22 cellular contexts compared by ENCODE assay signal in genomic region chr17:78428025-78428575, GRCh38. TPM values are rescaled to one million over a fixed set of nuclear protein-coding genes. Genes with fewer than 3 reads are reported as not detected.
A peak's percentile ranks its signal among the peaks of the same experiment; 100 is the strongest.
DNase-seq lines count a peak whose midpoint lies in the region; ATAC-seq, FAIRE-seq and TF ChIP-seq lines count a peak whose summit lies in the region.
"Had no signal": no experiment of that assay in that cellular context is flagged by ENCODE, and none has a peak within 500 bp of the region (broad histone marks: within the 10 kb centered on the region; RNA-seq: fewer than 3 reads in every experiment).

No MANE protein-coding gene starts in this region.

- DNase-seq in activated T-cell treated with anti-CD3 and anti-CD28 coated beads, Interleukin-2, amount 50 U/mL, for 72 hours = no peak
- no peak for DNase-seq in activated T-cell treated with anti-CD3 and anti-CD28 coated beads, Interleukin-2, amount 50 U/mL, for 1 hour
- DNase-seq in Panc1 (ENCODE audit: low read depth, low spot score) (no peak), kidney (peak; percentile 68), osteocyte (ENCODE audit: extremely low spot score, unreplicated experiment) (no peak), brain microvascular endothelial cell (no peak)
- no peak for DNase-seq in activated CD4-positive, alpha-beta T cell treated with anti-CD3 and anti-CD28 coated beads, Interleukin-2, amount 10 ng/mL, durations not matched to agents 24 days and 14 days
- DNase-seq: 8988T; BE2C; Calu3; CD4-positive, alpha-beta memory T cell; Kasumi-1; NCI-H1105 treated with DMSO at 0.1 percent for 48 hours; NCI-H1694 treated with DMSO at 0.1 percent for 48 hours; NCI-H2107; NCI-H226; NCI-H524 treated with DMSO at 0.1 percent for 48 hours; Peyer's patch; SHP77 had no signal

- no peak overlapping the region for H3K4me3 Mint-ChIP-seq in activated T-cell treated with anti-CD3 and anti-CD28 coated beads, Interleukin-2, amount 50 U/mL, for 72 hours
- H3K4me3 Mint-ChIP-seq in osteocyte (ENCODE audit: unreplicated experiment) = no peak overlapping the region
- no peak overlapping the region for H3K4me3 Mint-ChIP-seq in activated CD4-positive, alpha-beta T cell treated with anti-CD3 and anti-CD28 coated beads, Interleukin-2, amount 10 ng/mL, durations not matched to agents 24 days and 14 days
- H3K4me3 Mint-ChIP-seq: CD4-positive, alpha-beta memory T cell; IgD-negative memory B cell had no signal

- no peaks in the 10 kb centered on the region for H3K9me3 ChIP-seq in Panc1 (ENCODE audit: control insufficient read depth, insufficient read depth, low read depth, low read length)
- no peaks in the 10 kb centered on the region for H3K9me3 ChIP-seq in kidney (ENCODE audit: control insufficient read depth in 1 of 2, low read length in 2 of 2)
- H3K9me3 ChIP-seq: BE2C, Peyer's patch had no signal

- intact Hi-C loops in Panc1 (cut with micrococcal nuclease; ENCODE audit: unreplicated experiment) = loop anchor here (10.0 kb wide), 1 partner anchor 133 kb away; no protein-coding TSS in a partner anchor
- intact Hi-C loops in kidney (cut with DNase I) = no loop called here
- intact Hi-C loops in activated CD4-positive, alpha-beta T cell treated with anti-CD3 and anti-CD28 coated beads, Interleukin-2, amount 10 ng/mL, durations not matched to agents 24 days and 14 days (cut with micrococcal nuclease) = no loop called here

- in situ Hi-C loops in Panc1 (cut with HindIII; ENCODE audit: low pct_unique_long_range_greater_than_20kb, low sequenced_read_pairs) (no loop called here), brain microvascular endothelial cell (cut with HindIII; ENCODE audit: low pct_ligation_motif_present, low sequenced_read_pairs) (no loop called here)

- TSS peak; percentile 52 for BruUV-seq in Panc1 (replicated peaks; lab: Mats Ljungman, UMichigan)

- H3K36me3 Mint-ChIP-seq in activated T-cell treated with anti-CD3 and anti-CD28 coated beads, Interleukin-2, amount 50 U/mL, for 72 hours (ENCODE audit: insufficient read depth in 2 of 2) = peaks cover 7 to 23% of the 10 kb centered on the region in 2 donors
- H3K36me3 Mint-ChIP-seq in osteocyte (ENCODE audit: unreplicated experiment) = peaks cover 14% of the 10 kb centered on the region
- peaks cover 39% of the 10 kb centered on the region for H3K36me3 Mint-ChIP-seq in activated CD4-positive, alpha-beta T cell treated with anti-CD3 and anti-CD28 coated beads, Interleukin-2, amount 10 ng/mL, durations not matched to agents 24 days and 14 days (ENCODE audit: low read depth)

- H3K27me3 Mint-ChIP-seq in activated T-cell treated with anti-CD3 and anti-CD28 coated beads, Interleukin-2, amount 50 U/mL, for 72 hours (ENCODE audit: low read depth) = no peaks in the 10 kb centered on the region
- no peaks in the 10 kb centered on the region for H3K27me3 Mint-ChIP-seq in osteocyte (ENCODE audit: unreplicated experiment)
- no peaks in the 10 kb centered on the region for H3K27me3 Mint-ChIP-seq in activated CD4-positive, alpha-beta T cell treated with anti-CD3 and anti-CD28 coated beads, Interleukin-2, amount 10 ng/mL, durations not matched to agents 24 days and 14 days
- H3K27me3 Mint-ChIP-seq: CD4-positive, alpha-beta memory T cell; IgD-negative memory B cell had no signal

- H3K4me3 ChIP-seq in Panc1 (ENCODE audit: low read depth in 2 of 2, low read length in 2 of 2) = no peak overlapping the region
- H3K4me3 ChIP-seq in kidney (ENCODE audit: low read length in 2 of 2) = no peak overlapping the region
- H3K4me3 ChIP-seq in brain microvascular endothelial cell (ENCODE audit: low read depth, low read length) = no peak overlapping the region
- H3K4me3 ChIP-seq: Peyer's patch had no signal

- H3K27me3 ChIP-seq in Panc1 (ENCODE audit: control insufficient read depth, insufficient read depth, low read length) (no peaks in the 10 kb centered on the region), brain microvascular endothelial cell (replicated peaks) (no peaks in the 10 kb centered on the region)
- H3K27me3 ChIP-seq: BE2C, Peyer's patch had no signal

- no peak for FAIRE-seq in kidney (lab: Jason Lieb, UNC)
- FAIRE-seq: GM19239 had no signal

- ATAC-seq in activated T-cell treated with anti-CD3 and anti-CD28 coated beads, Interleukin-2, amount 50 U/mL, for 72 hours (replicated peaks in 1 of 2) = no peak
- ATAC-seq in Panc1 = no peak
- ATAC-seq in HG03378 (IDR thresholded peaks at IDR 0.05; ENCODE audit: unreplicated experiment) = no peak

- POLR2A ChIA-PET in Panc1 (lab: Charles Lee) = no interaction called here

- no peaks in the 10 kb centered on the region for H3K4me1 Mint-ChIP-seq in activated T-cell treated with anti-CD3 and anti-CD28 coated beads, Interleukin-2, amount 50 U/mL, for 72 hours (ENCODE audit: low read depth)
- H3K4me1 Mint-ChIP-seq in osteocyte (ENCODE audit: unreplicated experiment) = peaks cover 30% of the 10 kb centered on the region
- peaks cover 1% of the 10 kb centered on the region for H3K4me1 Mint-ChIP-seq in activated CD4-positive, alpha-beta T cell treated with anti-CD3 and anti-CD28 coated beads, Interleukin-2, amount 10 ng/mL, durations not matched to agents 24 days and 14 days
- H3K4me1 Mint-ChIP-seq: CD4-positive, alpha-beta memory T cell; IgD-negative memory B cell had no signal

- H3K27ac Mint-ChIP-seq in activated T-cell treated with anti-CD3 and anti-CD28 coated beads, Interleukin-2, amount 50 U/mL, for 72 hours = peak overlapping the region; percentile 63
- H3K27ac Mint-ChIP-seq in osteocyte (ENCODE audit: unreplicated experiment) = peak overlapping the region; percentile 56
- H3K27ac Mint-ChIP-seq in activated CD4-positive, alpha-beta T cell treated with anti-CD3 and anti-CD28 coated beads, Interleukin-2, amount 10 ng/mL, durations not matched to agents 24 days and 14 days = no peak overlapping the region
- H3K27ac Mint-ChIP-seq: CD4-positive, alpha-beta memory T cell; IgD-negative memory B cell had no signal

- CTCF ChIA-PET in Panc1 (lab: Charles Lee) = no interaction called here

- TF ChIP-seq CTCF in Panc1 (IDR thresholded peaks at IDR 0.05) (no peak), kidney (IDR thresholded peaks at IDR 0.05; ENCODE audit: borderline replicate concordance, extremely low read depth, insufficient read depth) (no peak), osteocyte (IDR thresholded peaks at IDR 0.05) (no peak), brain microvascular endothelial cell (IDR thresholded peaks at IDR 0.05; ENCODE audit: low read depth, low read length, missing control alignments) (no peak)

- H3K9ac ChIP-seq in kidney (ENCODE audit: low read length in 2 of 2) = no peak overlapping the region

- H3K27ac ChIP-seq in Panc1 (ENCODE audit: low read length) (no peak overlapping the region), kidney (ENCODE audit: low read depth in 2 of 2, low read length in 2 of 2) (no peak overlapping the region), brain microvascular endothelial cell (no peak overlapping the region)
- H3K27ac ChIP-seq: Peyer's patch had no signal

- no peaks in the 10 kb centered on the region for H3K9me3 Mint-ChIP-seq in activated T-cell treated with anti-CD3 and anti-CD28 coated beads, Interleukin-2, amount 50 U/mL, for 72 hours
- H3K9me3 Mint-ChIP-seq in osteocyte (ENCODE audit: unreplicated experiment) = no peaks in the 10 kb centered on the region
- H3K9me3 Mint-ChIP-seq in activated CD4-positive, alpha-beta T cell treated with anti-CD3 and anti-CD28 coated beads, Interleukin-2, amount 10 ng/mL, durations not matched to agents 24 days and 14 days = no peaks in the 10 kb centered on the region
- H3K9me3 Mint-ChIP-seq: CD4-positive, alpha-beta memory T cell; IgD-negative memory B cell had no signal

- H3K4me1 ChIP-seq in Panc1 (ENCODE audit: control insufficient read depth, insufficient read depth, low read length) (no peaks in the 10 kb centered on the region), kidney (ENCODE audit: control insufficient read depth in 1 of 2, insufficient read depth in 1 of 2, low read depth in 1 of 2, low read length in 2 of 2) (peaks cover 0 to 2% of the 10 kb centered on the region in 2 donors)
- H3K4me1 ChIP-seq: BE2C, Peyer's patch had no signal

- no peaks in the 10 kb centered on the region; the same call in 1 of the 2 replicates for H3K36me3 ChIP-seq in Panc1 (ENCODE audit: control insufficient read depth, insufficient read depth, low read length)
- H3K36me3 ChIP-seq in kidney (ENCODE audit: control insufficient read depth in 1 of 2, insufficient read depth in 2 of 2, low read length in 2 of 2) = peaks cover 13 to 27% of the 10 kb centered on the region in 2 donors
- H3K36me3 ChIP-seq in brain microvascular endothelial cell (replicated peaks) = peaks cover 27% of the 10 kb centered on the region

RNA-seq across cellular contexts. Expression of gene PGS1, which starts 49.7 kb away (rescaled TPM):
- 100 to 1,000 TPM in 1 of 2 donors, 10 to 100 TPM in 1; 81.6 to 101 TPM for total RNA-seq in activated T-cell treated with anti-CD3 and anti-CD28 coated beads, Interleukin-2, amount 50 U/mL, for 72 hours
- total RNA-seq in Panc1 (2021; ENCODE audit: unreplicated experiment) (47.5 TPM), kidney (65.4 TPM), osteocyte (52.7 and 53.0 TPM in 2 replicates)
- 40.3 TPM for polyA plus RNA-seq in Panc1 (2012; ENCODE audit: insufficient read length)
- 15.6 TPM for polyA plus RNA-seq in kidney (ENCODE audit: insufficient read depth, low read depth, low replicate concordance)
- 65.6 and 67.8 TPM in 2 replicates for total RNA-seq in activated CD4-positive, alpha-beta T cell treated with anti-CD3 and anti-CD28 coated beads, Interleukin-2, amount 10 ng/mL, durations not matched to agents 24 days and 14 days
